ENCODE assay signal across 35 cellular contexts in genomic region chr3:174302746-174303315, GRCh38.
"Had no signal": no experiment of that assay in that cellular context is flagged by ENCODE, and none has a peak within 500 bp of the region (broad histone marks: within the 10 kb centered on the region; RNA-seq: fewer than 3 reads in every experiment).

No MANE protein-coding gene starts in this region.

- H3K9me3 ChIP-seq: ascending aorta had no signal

- H3K4me1 ChIP-seq: ascending aorta had no signal

- H3K4me3 Mint-ChIP-seq: activated B cell treated with CpG ODN at 0.5 μM for 24 hours; activated CD4-positive, alpha-beta memory T cell treated with anti-CD3 and anti-CD28 coated beads for 36 hours; activated CD4-positive, alpha-beta T cell treated with anti-CD3 and anti-CD28 coated beads, Interleukin-2, amount 10 ng/mL, durations not matched to agents 24 days and 14 days; activated CD8-positive, alpha-beta T cell treated with anti-CD3 and anti-CD28 coated beads for 36 hours; activated naive CD4-positive, alpha-beta T cell treated with anti-CD3 and anti-CD28 coated beads for 36 hours; activated naive CD8-positive, alpha-beta T cell treated with anti-CD3 and anti-CD28 coated beads, Interleukin-2, amount 10 ng/mL, durations not matched to agents 7 days and 5 days; activated naive CD8-positive, alpha-beta T cell treated with anti-CD3 and anti-CD28 coated beads, Interleukin-2, amount 50 U/mL, for 24 hours; activated T-cell treated with anti-CD3 and anti-CD28 coated beads, Interleukin-2, amount 50 U/mL, for 4 hours; activated T-cell treated with anti-CD3 and anti-CD28 coated beads, Interleukin-2, amount 50 U/mL, for 72 hours; activated T-helper 1 cell treated with anti-CD3 and anti-CD28 coated beads, Interleukin-12 subunit alpha, Interleukin-12 subunit beta, Interleukin-2, Interleukin-4 antibody, amounts not matched to agents 30 ng/mL and 10 ng/mL and 1 ng/mL, durations not matched to agents 14 hours and 24 hours and 36 hours; activated T-helper 17 cell treated with anti-CD3 and anti-CD28 coated beads, Interleukin-2, amount 50 U/mL, for 72 hours; brain; T-helper 1 cell treated with Interleukin-12 subunit alpha and Interleukin-12 subunit beta and Interleukin-4 antibody, amounts not matched to agents 30 μg/mL and 1 μg/mL, for 36 hours; T-helper 2 cell treated with Interferon-gamma antibody and Interleukin-4, amounts not matched to agents 5 μg/mL and 100 μg/mL, for 36 hours had no signal

- H3K27ac ChIP-seq: ascending aorta, VCaP had no signal

- H3K9me3 Mint-ChIP-seq: activated CD4-positive, alpha-beta T cell treated with anti-CD3 and anti-CD28 coated beads, Interleukin-2, amount 10 ng/mL, durations not matched to agents 24 days and 14 days; activated CD8-positive, alpha-beta T cell treated with anti-CD3 and anti-CD28 coated beads for 36 hours; activated naive CD4-positive, alpha-beta T cell treated with anti-CD3 and anti-CD28 coated beads for 36 hours; activated naive CD8-positive, alpha-beta T cell treated with anti-CD3 and anti-CD28 coated beads, Interleukin-2, amount 10 ng/mL, durations not matched to agents 7 days and 5 days; activated naive CD8-positive, alpha-beta T cell treated with anti-CD3 and anti-CD28 coated beads, Interleukin-2, amount 50 U/mL, for 24 hours; activated T-helper 1 cell treated with anti-CD3 and anti-CD28 coated beads, Interleukin-12 subunit alpha, Interleukin-12 subunit beta, Interleukin-2, Interleukin-4 antibody, amounts not matched to agents 30 ng/mL and 10 ng/mL and 1 ng/mL, durations not matched to agents 14 hours and 24 hours and 36 hours; T-helper 2 cell treated with Interferon-gamma antibody and Interleukin-4, amounts not matched to agents 5 μg/mL and 100 μg/mL, for 36 hours had no signal

- DNase-seq: activated B cell treated with CpG ODN at 0.5 μM for 24 hours; activated CD4-positive, alpha-beta memory T cell treated with anti-CD3 and anti-CD28 coated beads for 36 hours; activated CD4-positive, alpha-beta T cell treated with anti-CD3 and anti-CD28 coated beads for 4 hours; activated CD4-positive, alpha-beta T cell treated with anti-CD3 and anti-CD28 coated beads, Interleukin-2, amount 10 ng/mL, durations not matched to agents 24 days and 14 days; activated CD4-positive, alpha-beta T cell treated with anti-CD3 and anti-CD28 coated beads, Interleukin-2, amount 50 U/mL, for 1 hour; activated CD4-positive, alpha-beta T cell treated with anti-CD3 and anti-CD28 coated beads, Interleukin-2, amount 50 U/mL, for 4 hours; activated CD4-positive, CD25-positive, alpha-beta regulatory T cell treated with anti-CD3 and anti-CD28 coated beads, Interleukin-2, amount 50 U/mL, for 72 hours; activated CD8-positive, alpha-beta memory T cell treated with anti-CD3 and anti-CD28 coated beads, Interleukin-2, amount 50 U/mL, for 4 hours; activated CD8-positive, alpha-beta T cell treated with anti-CD3 and anti-CD28 coated beads for 36 hours; activated effector memory CD4-positive, alpha-beta T cell treated with anti-CD3 and anti-CD28 coated beads, Interleukin-2, amount 50 U/mL, for 16 hours; activated gamma-delta T cell treated with Interleukin-2 at 50 U/mL for 16 hours; activated naive CD4-positive, alpha-beta T cell; activated naive CD4-positive, alpha-beta T cell treated with anti-CD3 and anti-CD28 coated beads for 36 hours; activated naive CD4-positive, alpha-beta T cell treated with anti-CD3 and anti-CD28 coated beads, Interleukin-2, amount 50 U/mL, for 16 hours; activated naive CD8-positive, alpha-beta T cell treated with anti-CD3 and anti-CD28 coated beads, Interleukin-2, amount 10 ng/mL, durations not matched to agents 7 days and 5 days; activated naive CD8-positive, alpha-beta T cell treated with anti-CD3 and anti-CD28 coated beads, Interleukin-2, amount 50 U/mL, for 24 hours; activated T-cell treated with anti-CD3 and anti-CD28 coated beads for 4 hours; activated T-cell treated with anti-CD3 and anti-CD28 coated beads, Interleukin-2, amount 50 U/mL, for 1 hour; activated T-cell treated with anti-CD3 and anti-CD28 coated beads, Interleukin-2, amount 50 U/mL, for 4 hours; activated T-cell treated with anti-CD3 and anti-CD28 coated beads, Interleukin-2, amount 50 U/mL, for 72 hours; amygdala; anterior cingulate cortex; central memory CD4-positive, alpha-beta T cell; T-helper 1 cell; T-helper 2 cell; T-helper 9 cell had no signal

- H3K36me3 Mint-ChIP-seq: activated CD4-positive, alpha-beta memory T cell treated with anti-CD3 and anti-CD28 coated beads for 36 hours; activated naive CD8-positive, alpha-beta T cell treated with anti-CD3 and anti-CD28 coated beads, Interleukin-2, amount 10 ng/mL, durations not matched to agents 7 days and 5 days; brain had no signal

- H3K36me3 ChIP-seq: ascending aorta had no signal

- H3K27me3 ChIP-seq: ascending aorta had no signal

- H3K27ac Mint-ChIP-seq: activated B cell treated with CpG ODN at 0.5 μM for 24 hours; activated CD4-positive, alpha-beta memory T cell treated with anti-CD3 and anti-CD28 coated beads for 36 hours; activated CD4-positive, alpha-beta T cell treated with anti-CD3 and anti-CD28 coated beads, Interleukin-2, amount 10 ng/mL, durations not matched to agents 24 days and 14 days; activated CD8-positive, alpha-beta T cell treated with anti-CD3 and anti-CD28 coated beads for 36 hours; activated naive CD4-positive, alpha-beta T cell treated with anti-CD3 and anti-CD28 coated beads for 36 hours; activated naive CD4-positive, alpha-beta T cell treated with anti-CD3 and anti-CD28 coated beads, Interleukin-2, amount 50 U/mL, for 72 hours; activated naive CD8-positive, alpha-beta T cell treated with anti-CD3 and anti-CD28 coated beads, Interleukin-2, amount 10 ng/mL, durations not matched to agents 7 days and 5 days; activated naive CD8-positive, alpha-beta T cell treated with anti-CD3 and anti-CD28 coated beads, Interleukin-2, amount 50 U/mL, for 24 hours; activated T-cell treated with anti-CD3 and anti-CD28 coated beads, Interleukin-2, amount 50 U/mL, for 72 hours; activated T-helper 1 cell treated with anti-CD3 and anti-CD28 coated beads, Interleukin-12 subunit alpha, Interleukin-12 subunit beta, Interleukin-2, Interleukin-4 antibody, amounts not matched to agents 30 ng/mL and 10 ng/mL and 1 ng/mL, durations not matched to agents 14 hours and 24 hours and 36 hours; activated T-helper 17 cell treated with anti-CD3 and anti-CD28 coated beads, Interleukin-2, amount 50 U/mL, for 72 hours; T-helper 1 cell treated with Interleukin-12 subunit alpha and Interleukin-12 subunit beta and Interleukin-4 antibody, amounts not matched to agents 30 μg/mL and 1 μg/mL, for 36 hours; T-helper 2 cell treated with Interferon-gamma antibody and Interleukin-4, amounts not matched to agents 5 μg/mL and 100 μg/mL, for 36 hours had no signal

- FAIRE-seq: TTC549 had no signal

- ATAC-seq: activated CD8-positive, alpha-beta T cell treated with anti-CD3 and anti-CD28 coated beads for 36 hours; activated naive CD4-positive, alpha-beta T cell treated with anti-CD3 and anti-CD28 coated beads, Interleukin-2, amount 50 U/mL, for 72 hours; activated naive CD8-positive, alpha-beta T cell treated with anti-CD3 and anti-CD28 coated beads, Interleukin-2, amount 50 U/mL, for 24 hours; activated T-cell treated with anti-CD3 and anti-CD28 coated beads, Interleukin-2, amount 50 U/mL, for 4 hours; activated T-cell treated with anti-CD3 and anti-CD28 coated beads, Interleukin-2, amount 50 U/mL, for 72 hours; activated T-helper 17 cell treated with anti-CD3 and anti-CD28 coated beads, Interleukin-2, amount 50 U/mL, for 72 hours had no signal

- H3K4me1 Mint-ChIP-seq: activated B cell treated with CpG ODN at 0.5 μM for 24 hours; activated CD4-positive, alpha-beta T cell treated with anti-CD3 and anti-CD28 coated beads, Interleukin-2, amount 10 ng/mL, durations not matched to agents 24 days and 14 days; activated naive CD8-positive, alpha-beta T cell treated with anti-CD3 and anti-CD28 coated beads, Interleukin-2, amount 10 ng/mL, durations not matched to agents 7 days and 5 days; activated naive CD8-positive, alpha-beta T cell treated with anti-CD3 and anti-CD28 coated beads, Interleukin-2, amount 50 U/mL, for 24 hours; activated T-helper 17 cell treated with anti-CD3 and anti-CD28 coated beads, Interleukin-2, amount 50 U/mL, for 72 hours; brain had no signal

- H3K4me3 ChIP-seq: ascending aorta had no signal

- H3K27me3 Mint-ChIP-seq: activated B cell treated with CpG ODN at 0.5 μM for 24 hours; activated CD4-positive, alpha-beta memory T cell treated with anti-CD3 and anti-CD28 coated beads for 36 hours; activated CD4-positive, alpha-beta T cell treated with anti-CD3 and anti-CD28 coated beads, Interleukin-2, amount 10 ng/mL, durations not matched to agents 24 days and 14 days; activated naive CD8-positive, alpha-beta T cell treated with anti-CD3 and anti-CD28 coated beads, Interleukin-2, amount 10 ng/mL, durations not matched to agents 7 days and 5 days; activated naive CD8-positive, alpha-beta T cell treated with anti-CD3 and anti-CD28 coated beads, Interleukin-2, amount 50 U/mL, for 24 hours; activated T-helper 17 cell treated with anti-CD3 and anti-CD28 coated beads, Interleukin-2, amount 50 U/mL, for 72 hours; brain had no signal
